Comparison of ENCODE assay signal across 9 cellular contexts in the genomic region with DNA sequence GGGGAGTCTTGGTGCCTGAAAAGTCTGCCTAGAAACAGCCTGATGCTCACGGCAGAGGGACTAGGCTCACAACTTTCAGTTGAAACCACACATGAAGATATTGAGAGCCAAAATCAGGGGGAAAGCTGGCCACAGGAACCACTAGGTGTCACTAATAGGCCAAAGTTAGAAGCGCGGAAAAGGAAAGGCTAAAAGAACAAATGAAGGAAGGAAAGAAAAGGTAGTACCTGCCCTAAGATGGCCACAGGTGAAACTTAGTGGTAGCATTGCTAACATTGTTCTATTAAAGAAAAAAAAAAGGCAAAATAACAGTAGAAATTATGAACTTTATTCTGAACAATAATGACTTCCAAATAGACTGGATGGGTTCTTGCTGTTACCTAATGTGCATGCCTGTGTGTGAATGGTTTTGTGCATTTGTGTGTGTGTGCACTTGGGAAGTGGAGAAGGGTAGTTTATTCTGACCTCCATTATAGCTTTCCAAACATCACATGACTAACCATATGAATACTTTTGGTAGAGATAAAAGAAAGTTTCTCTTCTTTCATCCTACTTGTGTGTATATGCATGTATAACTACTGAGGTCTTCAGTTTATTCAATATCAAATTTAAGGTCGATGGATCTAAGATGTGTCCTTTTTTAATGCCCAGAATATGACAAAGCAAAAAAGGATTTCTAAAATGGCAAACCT. TPM values are rescaled to one million over a fixed set of nuclear protein-coding genes. Genes with fewer than 3 reads are reported as not detected.
DNase-seq lines count a peak whose midpoint lies in the region; ATAC-seq, FAIRE-seq and TF ChIP-seq lines count a peak whose summit lies in the region.
"Had no signal": no experiment of that assay in that cellular context is flagged by ENCODE, and none has a peak within 500 bp of the region (broad histone marks: within the 10 kb centered on the region; RNA-seq: fewer than 3 reads in every experiment).

No MANE protein-coding gene starts in this region.

- no peak overlapping the region for H2BK15ac ChIP-seq in mesenchymal stem cell (ENCODE audit: low read depth, poor library complexity, severe bottlenecking)

- intact Hi-C loops in upper lobe of right lung (cut with DNase I) = loop anchor here (10.0 kb wide), 1 partner anchor 200 kb away; no protein-coding TSS in a partner anchor

- 38% methylated on average over 4 of the region's 4 CpGs for WGBS in mesenchymal stem cell

- no peak for TF ChIP-seq POLR2A in NB4 (IDR thresholded peaks at IDR 0.05; ENCODE audit: extremely low read depth, insufficient read length)

- no peak overlapping the region for H2BK5ac ChIP-seq in mesenchymal stem cell (ENCODE audit: low read depth, low read length, poor library complexity, severe bottlenecking)

- H4K8ac ChIP-seq in mesenchymal stem cell (ENCODE audit: low read length) = no peak overlapping the region

- in situ Hi-C loops in ACHN (cut with HindIII; ENCODE audit: low pct_ligation_motif_present, low pct_unique_long_range_greater_than_20kb, low sequenced_read_pairs) = no loop called here

- no peak overlapping the region for H3K14ac ChIP-seq in mesenchymal stem cell (ENCODE audit: low read length in 2 of 2)

- H3K4me2 ChIP-seq in mesenchymal stem cell (ENCODE audit: low read length, poor library complexity, severe bottlenecking) = no peak overlapping the region

- peak overlapping the region; percentile 69 for H3K9ac ChIP-seq in mesenchymal stem cell (ENCODE audit: low read length)

- peak; percentile 54 for FAIRE-seq in TTC549 (lab: Jason Lieb, UNC)

- CTCF ChIA-PET in GM10248 (lab: Yijun Ruan, JAX) = interaction anchor here (0.7 to 5.7 kb wide), 23 partner anchors 9 to 210 kb away, joined by 3 to 42 read pairs (median 6); partner anchors contain the start of gene GLRX

- POLR2A ChIA-PET in GM10248 (lab: Yijun Ruan, JAX) = no interaction called here

- H3K4me1 ChIP-seq in mesenchymal stem cell (ENCODE audit: control insufficient read depth, insufficient read depth, low read depth, low read length) (peaks cover 2% of the 10 kb centered on the region), upper lobe of right lung (peaks cover 8% of the 10 kb centered on the region)

- H3K18ac ChIP-seq in mesenchymal stem cell (ENCODE audit: low read depth in 1 of 2, low read length in 2 of 2) = no peak overlapping the region

- no peak overlapping the region for H3K23ac ChIP-seq in mesenchymal stem cell (ENCODE audit: low read length in 2 of 2)

- no peak overlapping the region for H3K27ac ChIP-seq in mesenchymal stem cell (ENCODE audit: low read length, poor library complexity, severe bottlenecking)
- no peak overlapping the region for H3K27ac ChIP-seq in upper lobe of right lung

- no peak overlapping the region for H2AFZ ChIP-seq in mesenchymal stem cell (ENCODE audit: low read depth, low read length)

- peak overlapping the region in 1 of 2 experiments; percentile 70 for H2BK12ac ChIP-seq in mesenchymal stem cell (ENCODE audit: low read length in 2 of 2)

- H4K91ac ChIP-seq in mesenchymal stem cell (ENCODE audit: low read length) = no peak overlapping the region

- H3K27me3 ChIP-seq in mesenchymal stem cell (ENCODE audit: control insufficient read depth in 1 of 2, insufficient read depth in 1 of 2, low read length in 2 of 2) (no peaks in the 10 kb centered on the region), upper lobe of right lung (no peaks in the 10 kb centered on the region)

- no peak overlapping the region for H2BK120ac ChIP-seq in mesenchymal stem cell (ENCODE audit: low read depth, low read length)

- H3K9me3 ChIP-seq in mesenchymal stem cell (ENCODE audit: control insufficient read depth, low read length) (no peaks in the 10 kb centered on the region), upper lobe of right lung (no peaks in the 10 kb centered on the region)

- H3K4ac ChIP-seq in mesenchymal stem cell (ENCODE audit: low read depth in 1 of 2, low read length in 2 of 2) = no peak overlapping the region

- no peak overlapping the region for H2AK5ac ChIP-seq in mesenchymal stem cell (ENCODE audit: low read length, severe bottlenecking)

- no peak overlapping the region for H3K4me3 ChIP-seq in NB4 (ENCODE audit: low read depth, low read length)
- H3K4me3 ChIP-seq in mesenchymal stem cell (ENCODE audit: insufficient read depth in 1 of 2, low read depth in 1 of 2, low read length in 2 of 2) = no peak overlapping the region
- no peak overlapping the region for H3K4me3 ChIP-seq in upper lobe of right lung
- H3K4me3 ChIP-seq: skin epidermis had no signal

- peak; percentile 34 for ATAC-seq in HG02610 (IDR thresholded peaks at IDR 0.05; ENCODE audit: unreplicated experiment)
- peak; percentile 21 for ATAC-seq in upper lobe of right lung

- DNase-seq in ACHN (peak; percentile 58), GM10248 (ENCODE audit: extremely low spot score) (peak; percentile 46), NB4 (ENCODE audit: low read depth) (peak; percentile 71), cerebellar cortex (ENCODE audit: low spot score) (peak; percentile 81), mesenchymal stem cell (peak; percentile 71), upper lobe of right lung (no peak)

- H3K36me3 ChIP-seq in mesenchymal stem cell (ENCODE audit: control insufficient read depth in 1 of 2, insufficient read depth in 2 of 2, low read depth in 1 of 2, low read length in 2 of 2) = no peaks in the 10 kb centered on the region
- no peaks in the 10 kb centered on the region for H3K36me3 ChIP-seq in upper lobe of right lung

- peak; percentile 76 for TF ChIP-seq CTCF in GM10248 (IDR thresholded peaks at IDR 0.05; ENCODE audit: control extremely low read depth, extremely low read depth, low read depth, missing control alignments)
- peak; percentile 72 for TF ChIP-seq CTCF in NB4 (IDR thresholded peaks at IDR 0.05; ENCODE audit: low read depth, low read length)
- peak; percentile 75 for TF ChIP-seq CTCF in upper lobe of right lung (IDR thresholded peaks at IDR 0.05)

- H3K79me1 ChIP-seq in mesenchymal stem cell (replicated peaks; ENCODE audit: low read length, poor library complexity, severe bottlenecking) = no peaks in the 10 kb centered on the region

RNA-seq across cellular contexts. Expression of gene RFESD, which starts 2.1 kb away (rescaled TPM):
- 1.3 TPM for polyA plus RNA-seq in mesenchymal stem cell (2013, experiment 1 of 2)
- polyA plus RNA-seq in mesenchymal stem cell (2013, experiment 2 of 2) = 1.6 TPM
- 3.7 TPM for total RNA-seq in upper lobe of right lung

RNA-seq across cellular contexts. Expression of gene GPR150, which starts 24.6 kb away (rescaled TPM):
- 0.36 TPM for polyA plus RNA-seq in mesenchymal stem cell (2013, experiment 1 of 2)
- 0.48 TPM for polyA plus RNA-seq in mesenchymal stem cell (2013, experiment 2 of 2)
- total RNA-seq in upper lobe of right lung = 0.49 TPM

RNA-seq across cellular contexts. Expression of gene SPATA9, which starts 38.3 kb away (rescaled TPM):
- 0.69 TPM for polyA plus RNA-seq in mesenchymal stem cell (2013, experiment 1 of 2)
- 0.49 TPM for polyA plus RNA-seq in mesenchymal stem cell (2013, experiment 2 of 2)
- not detected for total RNA-seq in upper lobe of right lung
